In the genomic region with DNA sequence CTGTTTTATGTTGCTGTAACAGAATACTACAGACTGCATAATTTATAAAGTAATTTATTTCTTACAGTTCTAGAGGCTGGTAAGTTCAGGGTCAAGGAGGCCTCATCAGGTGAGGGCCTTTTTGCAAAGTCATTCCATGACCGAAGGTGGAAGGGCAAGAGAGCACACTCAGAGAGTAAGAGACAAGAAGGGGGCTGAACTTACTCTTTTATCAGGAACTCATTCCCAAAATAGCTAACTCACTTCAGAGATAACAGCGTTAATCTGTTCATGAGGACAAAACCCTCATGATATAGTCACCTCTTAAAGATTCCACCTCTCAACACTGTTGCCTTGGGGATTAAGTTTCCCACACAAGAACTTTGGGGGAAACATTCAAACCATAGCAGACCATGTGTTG, we compare ENCODE assay signal across 22 cellular contexts. TPM values are rescaled to one million over a fixed set of nuclear protein-coding genes. Genes with fewer than 3 reads are reported as not detected.
A peak's percentile ranks its signal among the peaks of the same experiment; 100 is the strongest.
DNase-seq lines count a peak whose midpoint lies in the region; ATAC-seq, FAIRE-seq and TF ChIP-seq lines count a peak whose summit lies in the region.
"Had no signal": no experiment of that assay in that cellular context is flagged by ENCODE, and none has a peak within 500 bp of the region (broad histone marks: within the 10 kb centered on the region; RNA-seq: fewer than 3 reads in every experiment).

No MANE protein-coding gene starts in this region.

- H3K9me3 ChIP-seq in HepG2 (ENCODE audit: low read length) = no peaks in the 10 kb centered on the region
- H3K9me3 ChIP-seq in right lobe of liver = no peaks in the 10 kb centered on the region
- H3K9me3 ChIP-seq in astrocyte (ENCODE audit: insufficient read depth, low read depth, low read length) = no peaks in the 10 kb centered on the region
- H3K9me3 ChIP-seq in left ventricle myocardium inferior (replicated peaks) = no peaks in the 10 kb centered on the region
- H3K9me3 ChIP-seq: BE2C had no signal

- TF ChIP-seq EP300 in HepG2 (IDR thresholded peaks at IDR 0.05; ENCODE audit: low read depth in 2 of 2, low read length in 2 of 2) = no peak
- no peak for TF ChIP-seq EP300 in HepG2 (CRISPR knock-in tag; IDR thresholded peaks at IDR 0.05; ENCODE audit: borderline replicate concordance)

- no TSS peak for BruUV-seq in HepG2 (replicated peaks; lab: Mats Ljungman, UMichigan)

- DNase-seq in HepG2 (ENCODE audit: low spot score) (no peak), right lobe of liver (no peak), astrocyte (ENCODE audit: low read depth) (no peak), left ventricle myocardium inferior (no peak), AML-193 (lab: John Stamatoyannopoulos, UW) (no peak), HPDE6-E6E7 (ENCODE audit: extremely low spot score) (no peak), SW480 (ENCODE audit: low spot score) (no peak)
- DNase-seq: BE2C, EL, GF-D8, IMR-90, NCI-H1694, NCI-H2081, NCI-H2171, NCI-H524 treated with DMSO at 0.1 percent for 48 hours, NCI-H82, SHP77 had no signal

- POLR2A ChIA-PET in HepG2 (lab: Yijun Ruan, JAX) = no interaction called here

- WGBS in HepG2 (ENCODE audit: low lambda C conversion rate) = 94% methylated on average over 2 of the region's 2 CpGs
- WGBS in right lobe of liver (ENCODE audit: insufficient coverage, low coverage, low lambda C conversion rate, missing lambda C conversion rate) = 59% methylated on average over 2 of the region's 2 CpGs

- no peak for FAIRE-seq in HepG2 (lab: Jason Lieb, UNC)
- no peak for FAIRE-seq in astrocyte (lab: Jason Lieb, UNC)

- H3K4me3 ChIP-seq in HepG2 (replicated peaks in 1 of 3; ENCODE audit: insufficient read depth in 1 of 3, low read depth in 2 of 3, low read length in 3 of 3) (no peak overlapping the region), right lobe of liver (no peak overlapping the region), astrocyte (ENCODE audit: insufficient read depth, low read depth, low read length) (no peak overlapping the region), left ventricle myocardium inferior (no peak overlapping the region)

- H3K9me3 Mint-ChIP-seq in astrocyte (ENCODE audit: unreplicated experiment) = no peaks in the 10 kb centered on the region

- H3K4me1 Mint-ChIP-seq in astrocyte (ENCODE audit: low read depth, unreplicated experiment) = no peaks in the 10 kb centered on the region

- no peak overlapping the region for H3K4me3 Mint-ChIP-seq in astrocyte (ENCODE audit: unreplicated experiment)

- no peak for ATAC-seq in HepG2
- no peak for ATAC-seq in right lobe of liver
- ATAC-seq in HG02588 (IDR thresholded peaks at IDR 0.05; ENCODE audit: unreplicated experiment) = no peak

- H3K27ac ChIP-seq in HepG2 (ENCODE audit: extremely low read length, insufficient read depth, low read length) (no peak overlapping the region), right lobe of liver (no peak overlapping the region), astrocyte (ENCODE audit: low read depth, low read length) (no peak overlapping the region), left ventricle myocardium inferior (replicated peaks) (peak overlapping the region; percentile 69)
- H3K27ac ChIP-seq: HL-60 had no signal

- H3K27ac Mint-ChIP-seq in astrocyte (ENCODE audit: unreplicated experiment) = peak overlapping the region; percentile 68

- no peak for TF ChIP-seq RAD21 in HepG2 (CRISPR knock-in tag; IDR thresholded peaks at IDR 0.05)

- no peaks in the 10 kb centered on the region for H3K4me1 ChIP-seq in HepG2 (ENCODE audit: insufficient read depth, low read length)
- H3K4me1 ChIP-seq in right lobe of liver = no peaks in the 10 kb centered on the region
- H3K4me1 ChIP-seq in astrocyte (ENCODE audit: insufficient read depth, low read length) = no peaks in the 10 kb centered on the region
- H3K4me1 ChIP-seq in left ventricle myocardium inferior = peaks cover 30% of the 10 kb centered on the region
- H3K4me1 ChIP-seq: BE2C had no signal

- H3K36me3 Mint-ChIP-seq in astrocyte (ENCODE audit: low read depth, unreplicated experiment) = peaks cover 16% of the 10 kb centered on the region

- no peak overlapping the region for H3K4me2 ChIP-seq in HepG2 (ENCODE audit: low read depth, low read length)
- H3K4me2 ChIP-seq in astrocyte (ENCODE audit: low read length) = no peak overlapping the region

- in situ Hi-C loops in HepG2 (cut with HindIII; ENCODE audit: extremely low pct_ligation_motif_present, low pct_unique_long_range_greater_than_20kb) = no loop called here

- no peak overlapping the region for H3K9ac ChIP-seq in HepG2 (ENCODE audit: insufficient read depth, low read depth, low read length)
- H3K9ac ChIP-seq in astrocyte (ENCODE audit: low read length) = no peak overlapping the region

- intact Hi-C loops in HepG2 (cut with micrococcal nuclease; ENCODE audit: unreplicated experiment) = loop anchor here (2.0 kb wide), 1 partner anchor 52 kb away; a partner anchor contains a TSS
- intact Hi-C loops in right lobe of liver (cut with DNase I) = no loop called here
- intact Hi-C loops in left ventricle myocardium inferior (cut with micrococcal nuclease) = no loop called here

- H3K27me3 Mint-ChIP-seq in astrocyte (ENCODE audit: low read depth, unreplicated experiment) = no peaks in the 10 kb centered on the region

- H3K36me3 ChIP-seq in HepG2 (replicated peaks in 1 of 2; ENCODE audit: control insufficient read depth in 1 of 2, insufficient read depth in 2 of 2, low read length in 2 of 2) (peaks cover 33 to 78% of the 10 kb centered on the region in 2 experiments), right lobe of liver (peaks cover 0 to 45% (median 19%) of the 10 kb centered on the region in 4 donors), astrocyte (ENCODE audit: insufficient read depth, low read length) (peaks cover 18% of the 10 kb centered on the region), left ventricle myocardium inferior (peaks cover 80% of the 10 kb centered on the region)

- no peak for TF ChIP-seq POLR2A in HepG2 (IDR thresholded peaks at IDR 0.05; ENCODE audit: insufficient read depth in 1 of 2, low read depth in 2 of 2, low read length in 2 of 2)
- TF ChIP-seq POLR2A in right lobe of liver (IDR thresholded peaks at IDR 0.05) = no peak

- CTCF ChIA-PET in HepG2 (lab: Yijun Ruan, JAX; ENCODE audit: low intra/inter-chr PET ratio, low total read pairs) = no interaction called here

- H3K79me2 ChIP-seq in HepG2 (ENCODE audit: insufficient read depth, low read length) (no peaks in the 10 kb centered on the region), astrocyte (ENCODE audit: insufficient read depth, low read length) (peaks cover 3% of the 10 kb centered on the region)

- no peak overlapping the region for H2AFZ ChIP-seq in HepG2 (ENCODE audit: low read length)
- H2AFZ ChIP-seq in astrocyte (ENCODE audit: low read depth, low read length) = no peak overlapping the region

- H3K27me3 ChIP-seq in HepG2 (ENCODE audit: control insufficient read depth in 1 of 2, insufficient read depth in 2 of 2, low read length in 2 of 2) = no peaks in the 10 kb centered on the region
- H3K27me3 ChIP-seq in right lobe of liver = no peaks in the 10 kb centered on the region
- no peaks in the 10 kb centered on the region for H3K27me3 ChIP-seq in astrocyte (ENCODE audit: insufficient read depth, low read length)
- H3K27me3 ChIP-seq in left ventricle myocardium inferior (ENCODE audit: low read depth) = no peaks in the 10 kb centered on the region
- H3K27me3 ChIP-seq: BE2C had no signal

- TF ChIP-seq CTCF in HepG2 (CRISPR knock-in tag; IDR thresholded peaks at IDR 0.05) (no peak), right lobe of liver (IDR thresholded peaks at IDR 0.05) (no peak), astrocyte (IDR thresholded peaks at IDR 0.05; ENCODE audit: insufficient read depth, low read depth, low read length) (no peak), left ventricle myocardium inferior (IDR thresholded peaks at IDR 0.05; ENCODE audit: borderline replicate concordance) (no peak)

- H4K20me1 ChIP-seq in HepG2 (ENCODE audit: insufficient read depth, low read length) = no peaks in the 10 kb centered on the region
- peaks cover 1% of the 10 kb centered on the region for H4K20me1 ChIP-seq in astrocyte (ENCODE audit: insufficient read depth, low read length)

RNA-seq across cellular contexts. Expression of a gene that starts 51.5 kb away (rescaled TPM):
- total RNA-seq in HepG2 (2016; rRNA removed; fragmentation: Illumina TruSeq; extraction: Trizol) (under 0.01 TPM in 1 of 2 replicates, not detected in the other), right lobe of liver (not detected), astrocyte (not detected in 2 replicates), left ventricle myocardium inferior (not detected)
- under 0.01 TPM in 2 replicates for total RNA-seq in HepG2 (2016; cell fraction: cytosol; rRNA removed; fragmentation: Illumina TruSeq; extraction: Trizol; ENCODE audit: low read depth)
- under 0.01 TPM in 1 of 2 replicates, not detected in the other for total RNA-seq in HepG2 (2016; cell fraction: insoluble cytoplasmic fraction; rRNA removed; fragmentation: Illumina TruSeq; extraction: Trizol)
- total RNA-seq in HepG2 (2016; cell fraction: membrane; rRNA removed; fragmentation: Illumina TruSeq; extraction: Trizol) = under 0.01 TPM in 1 of 2 replicates, not detected in the other
- not detected in 2 replicates for total RNA-seq in HepG2 (2016; cell fraction: nucleus; rRNA removed; fragmentation: Illumina TruSeq; extraction: Trizol)
- polyA plus RNA-seq in HepG2 (2011; rRNA removed) = not detected in 2 replicates
- not detected in 2 replicates for polyA plus RNA-seq in HepG2 (2011; cell fraction: cytosol; rRNA removed)
- polyA plus RNA-seq in HepG2 (2011; cell fraction: nucleus; rRNA removed) = not detected in 2 replicates
- not detected in 2 replicates for polyA plus RNA-seq in HepG2 (2012)
- polyA plus RNA-seq in HepG2 (2016; cell fraction: cytosol; fragmentation: Illumina TruSeq; extraction: Trizol; ENCODE audit: low read depth) = not detected in 2 replicates
- not detected in 2 replicates for polyA plus RNA-seq in HepG2 (2016; cell fraction: insoluble cytoplasmic fraction; fragmentation: Illumina TruSeq; extraction: Trizol; ENCODE audit: low read depth)
- not detected in 2 replicates for polyA plus RNA-seq in HepG2 (2016; cell fraction: membrane; fragmentation: Illumina TruSeq; extraction: Trizol; ENCODE audit: low read depth)
- polyA plus RNA-seq in HepG2 (2016; cell fraction: nucleus; fragmentation: Illumina TruSeq; extraction: Trizol; ENCODE audit: insufficient read depth, low read depth) = not detected in 2 replicates
- polyA minus RNA-seq in HepG2 (2011; rRNA and poly(A)+ RNA removed; ENCODE audit: low replicate concordance) = under 0.01 TPM in 1 of 2 replicates, not detected in the other
- not detected in 2 replicates for polyA minus RNA-seq in HepG2 (2011; cell fraction: cytosol; rRNA and poly(A)+ RNA removed)
- polyA minus RNA-seq in HepG2 (2011; cell fraction: nucleus; rRNA and poly(A)+ RNA removed) = not detected in 2 replicates
- total RNA-seq: A172, H4, HT1080, IMR-90 had no signal
- polyA plus RNA-seq: IMR-90 had no signal

RNA-seq across cellular contexts. Expression of a gene that starts 52.7 kb away (rescaled TPM):
- total RNA-seq in HepG2 (2016; rRNA removed; fragmentation: Illumina TruSeq; extraction: Trizol) = under 0.01 TPM in 1 of 2 replicates, not detected in the other
- under 0.01 TPM in 2 replicates for total RNA-seq in HepG2 (2016; cell fraction: cytosol; rRNA removed; fragmentation: Illumina TruSeq; extraction: Trizol; ENCODE audit: low read depth)
- under 0.01 TPM in 1 of 2 replicates, not detected in the other for total RNA-seq in HepG2 (2016; cell fraction: insoluble cytoplasmic fraction; rRNA removed; fragmentation: Illumina TruSeq; extraction: Trizol)
- total RNA-seq in HepG2 (2016; cell fraction: membrane; rRNA removed; fragmentation: Illumina TruSeq; extraction: Trizol) = under 0.01 TPM in 1 of 2 replicates, not detected in the other
- not detected in 2 replicates for total RNA-seq in HepG2 (2016; cell fraction: nucleus; rRNA removed; fragmentation: Illumina TruSeq; extraction: Trizol)
- not detected in 2 replicates for polyA plus RNA-seq in HepG2 (2011; rRNA removed)
- not detected in 2 replicates for polyA plus RNA-seq in HepG2 (2011; cell fraction: cytosol; rRNA removed)
- polyA plus RNA-seq in HepG2 (2011; cell fraction: nucleus; rRNA removed) = not detected in 2 replicates
- polyA plus RNA-seq in HepG2 (2012) = not detected in 2 replicates
- polyA plus RNA-seq in HepG2 (2016; cell fraction: cytosol; fragmentation: Illumina TruSeq; extraction: Trizol; ENCODE audit: low read depth) = not detected in 2 replicates
- not detected in 2 replicates for polyA plus RNA-seq in HepG2 (2016; cell fraction: insoluble cytoplasmic fraction; fragmentation: Illumina TruSeq; extraction: Trizol; ENCODE audit: low read depth)
- not detected in 2 replicates for polyA plus RNA-seq in HepG2 (2016; cell fraction: membrane; fragmentation: Illumina TruSeq; extraction: Trizol; ENCODE audit: low read depth)
- not detected in 2 replicates for polyA plus RNA-seq in HepG2 (2016; cell fraction: nucleus; fragmentation: Illumina TruSeq; extraction: Trizol; ENCODE audit: insufficient read depth, low read depth)
- under 0.01 TPM in 1 of 2 replicates, not detected in the other for polyA minus RNA-seq in HepG2 (2011; rRNA and poly(A)+ RNA removed; ENCODE audit: low replicate concordance)
- not detected in 2 replicates for polyA minus RNA-seq in HepG2 (2011; cell fraction: cytosol; rRNA and poly(A)+ RNA removed)
- not detected in 2 replicates for polyA minus RNA-seq in HepG2 (2011; cell fraction: nucleus; rRNA and poly(A)+ RNA removed)
- not detected for total RNA-seq in right lobe of liver
- total RNA-seq in astrocyte = not detected in 2 replicates
- total RNA-seq in left ventricle myocardium inferior = not detected
- total RNA-seq: A172, H4, HT1080, IMR-90 had no signal
- polyA plus RNA-seq: IMR-90 had no signal
